Comparison of ENCODE assay signal across 19 cellular contexts in the genomic region with DNA sequence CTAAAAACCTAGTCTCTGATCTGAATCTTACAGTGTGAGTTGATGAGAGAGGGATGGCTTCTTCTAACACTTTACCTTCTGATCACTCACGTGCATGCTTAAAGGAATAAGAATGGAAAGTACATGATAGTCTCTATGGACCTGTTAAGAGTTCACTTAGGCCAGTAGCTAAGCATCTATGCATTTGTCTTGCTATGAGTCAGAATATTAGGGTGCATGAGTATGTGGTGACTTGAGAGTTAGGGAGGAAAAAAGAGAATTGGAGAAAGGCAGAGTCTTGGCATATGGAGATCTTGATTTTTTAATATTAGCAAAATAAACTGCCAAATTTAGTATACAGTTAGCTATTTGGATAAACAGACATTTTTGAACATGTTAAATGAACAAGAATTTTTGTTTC.
A peak's percentile ranks its signal among the peaks of the same experiment; 100 is the strongest.
DNase-seq lines count a peak whose midpoint lies in the region; ATAC-seq, FAIRE-seq and TF ChIP-seq lines count a peak whose summit lies in the region.
"Had no signal": no experiment of that assay in that cellular context is flagged by ENCODE, and none has a peak within 500 bp of the region (broad histone marks: within the 10 kb centered on the region; RNA-seq: fewer than 3 reads in every experiment).

No MANE protein-coding gene starts in this region.

- no peak overlapping the region; the same call in 1 of the 2 replicates for H3K18ac ChIP-seq in IMR-90 (ENCODE audit: low read depth, low read length)

- H4K8ac ChIP-seq in IMR-90 (ENCODE audit: low read depth in 2 of 2, low read length in 2 of 2), result no peak overlapping the region

- DNase-seq in AG10803 (ENCODE audit: low read depth), result peak; percentile 1
- peak; percentile 53 for DNase-seq in IMR-90
- DNase-seq in amniotic epithelial cell (ENCODE audit: low read depth), result peak; percentile 14
- DNase-seq in foreskin keratinocyte, result peak in 1 of 2 donors; percentile 19
- no peak for DNase-seq in right atrium auricular region (ENCODE audit: low spot score)
- no peak for DNase-seq in D721Med (ENCODE audit: insufficient read length, low spot score)
- no peak for DNase-seq in activated T-cell treated with anti-CD3 and anti-CD28 coated beads, Interleukin-2, amount 50 U/mL, for 4 hours
- DNase-seq in NCI-H526 treated with DMSO at 0.1 percent for 48 hours (lab: John Stamatoyannopoulos, UW), result no peak
- DNase-seq: Karpas-422, MG63, NCI-H1048, NCI-H1436, NCI-H1930, NCI-H69, Peyer's patch, SHP77 had no signal

- no peak overlapping the region for H3K9ac ChIP-seq in IMR-90 (ENCODE audit: low read depth, low read length)

- H3K9me3 ChIP-seq in IMR-90 (ENCODE audit: control insufficient read depth, insufficient read depth, low read length), result no peaks in the 10 kb centered on the region
- H3K9me3 ChIP-seq in right atrium auricular region, result no peaks in the 10 kb centered on the region
- H3K9me3 ChIP-seq: MG63, Peyer's patch had no signal

- no CpG with 5 or more reads among the region's 1 CpG for WGBS in IMR-90 (ENCODE audit: extremely low coverage in 2 of 2, insufficient read length in 1 of 2), 2 experiments

- H3K14ac ChIP-seq in IMR-90 (replicated peaks; ENCODE audit: low read depth, low read length), result no peak overlapping the region

- no peak overlapping the region for H4K91ac ChIP-seq in IMR-90 (ENCODE audit: insufficient read depth, low read depth, low read length)

- no peak overlapping the region for H3K4me3 Mint-ChIP-seq in activated T-cell treated with anti-CD3 and anti-CD28 coated beads, Interleukin-2, amount 50 U/mL, for 4 hours

- H3K4ac ChIP-seq in IMR-90 (ENCODE audit: low read depth, low read length), result no peak overlapping the region

- no peaks in the 10 kb centered on the region for H3K4me1 Mint-ChIP-seq in activated T-cell treated with anti-CD3 and anti-CD28 coated beads, Interleukin-2, amount 50 U/mL, for 4 hours (ENCODE audit: low read depth)

- H3K27ac ChIP-seq in IMR-90 (ENCODE audit: insufficient read depth, low read length), result no peak overlapping the region
- H3K27ac ChIP-seq in foreskin keratinocyte, result no peak overlapping the region
- H3K27ac ChIP-seq in right atrium auricular region, result no peak overlapping the region
- H3K27ac ChIP-seq: 22Rv1, Peyer's patch, SK-N-MC had no signal

- no peak overlapping the region for H2AK5ac ChIP-seq in IMR-90 (ENCODE audit: low read depth, low read length)

- H2BK20ac ChIP-seq in IMR-90 (ENCODE audit: low read depth, low read length), result no peak overlapping the region

- H3K9me1 ChIP-seq in IMR-90 (ENCODE audit: insufficient read depth, low read length), result no peaks in the 10 kb centered on the region

- H3K36me3 Mint-ChIP-seq in activated T-cell treated with anti-CD3 and anti-CD28 coated beads, Interleukin-2, amount 50 U/mL, for 4 hours (ENCODE audit: insufficient read depth), result no peaks in the 10 kb centered on the region

- H3K36me3 ChIP-seq in IMR-90 (ENCODE audit: control insufficient read depth, insufficient read depth, low read length), result no peaks in the 10 kb centered on the region
- H3K36me3 ChIP-seq in right atrium auricular region, result no peaks in the 10 kb centered on the region
- H3K36me3 ChIP-seq: MG63, Peyer's patch had no signal

- no peak for FAIRE-seq in D721Med (lab: Jason Lieb, UNC)
- FAIRE-seq: GM12891 had no signal

- H4K20me1 ChIP-seq in IMR-90 (ENCODE audit: insufficient read depth, low read length), result no peaks in the 10 kb centered on the region

- TF ChIP-seq RAD21 in IMR-90 (IDR thresholded peaks at IDR 0.05; ENCODE audit: low read length), result no peak

- H3K56ac ChIP-seq in IMR-90 (ENCODE audit: extremely low read depth, insufficient read depth, low read length), result no peak overlapping the region

- no peak overlapping the region for H4K5ac ChIP-seq in IMR-90 (ENCODE audit: low read depth, low read length)

- H2AFZ ChIP-seq in IMR-90 (replicated peaks; ENCODE audit: low read length, poor library complexity), result no peak overlapping the region

- TF ChIP-seq POLR2A in IMR-90 (IDR thresholded peaks at IDR 0.05; ENCODE audit: low read depth, low read length), result no peak

- in situ Hi-C loops in IMR-90 (cut with MboI; ENCODE audit: low sequenced_read_pairs), result no loop called here

- peak; percentile 29; the same call in 1 of the 2 replicates for ATAC-seq in IMR-90 (ENCODE audit: low read depth)
- ATAC-seq in foreskin keratinocyte, result peak; percentile 87
- ATAC-seq in activated T-cell treated with anti-CD3 and anti-CD28 coated beads, Interleukin-2, amount 50 U/mL, for 4 hours, result no peak

- no peaks in the 10 kb centered on the region for H3K27me3 Mint-ChIP-seq in activated T-cell treated with anti-CD3 and anti-CD28 coated beads, Interleukin-2, amount 50 U/mL, for 4 hours (ENCODE audit: low read depth)

- H3K79me1 ChIP-seq in IMR-90 (ENCODE audit: low read depth in 1 of 2, low read length in 2 of 2), result no peaks in the 10 kb centered on the region

- CTCF ChIA-PET in IMR-90 (lab: Yijun Ruan, JAX), result no interaction called here

- intact Hi-C loops in IMR-90 (cut with micrococcal nuclease), result no loop called here

- POLR2A ChIA-PET in IMR-90 (lab: Charles Lee; ENCODE audit: unreplicated experiment), result no interaction called here

- TF ChIP-seq CTCF in AG10803 (conservative IDR thresholded peaks at IDR 0.05; ENCODE audit: low read length), result no peak
- TF ChIP-seq CTCF in IMR-90 (conservative IDR thresholded peaks at IDR 0.05; ENCODE audit: low read depth, low read length), result no peak
- no peak for TF ChIP-seq CTCF in foreskin keratinocyte (conservative IDR thresholded peaks at IDR 0.05)
- no peak for TF ChIP-seq CTCF in right atrium auricular region (IDR thresholded peaks at IDR 0.05)
- TF ChIP-seq CTCF in D721Med (IDR thresholded peaks at IDR 0.05; ENCODE audit: insufficient read depth, missing control alignments), result no peak

- H3K23ac ChIP-seq in IMR-90 (ENCODE audit: low read depth, low read length), result no peak overlapping the region

- no peak overlapping the region for H2BK15ac ChIP-seq in IMR-90 (ENCODE audit: low read depth, low read length)

- H3K27me3 ChIP-seq in IMR-90 (ENCODE audit: control insufficient read depth, insufficient read depth, low read length), result no peaks in the 10 kb centered on the region
- H3K27me3 ChIP-seq in foreskin keratinocyte, result no peaks in the 10 kb centered on the region
- H3K27me3 ChIP-seq in right atrium auricular region, result no peaks in the 10 kb centered on the region
- H3K27me3 ChIP-seq: MG63, Peyer's patch had no signal

- no peak overlapping the region for H2AK9ac ChIP-seq in IMR-90 (replicated peaks; ENCODE audit: low read depth, low read length, poor library complexity)

- dilution Hi-C loops in IMR-90 (cut with HindIII; ENCODE audit: low sequenced_read_pairs, unreplicated experiment), result no loop called here

- H2BK120ac ChIP-seq in IMR-90 (ENCODE audit: low read depth, low read length), result no peak overlapping the region

- H2BK5ac ChIP-seq in IMR-90 (ENCODE audit: low read depth, low read length, poor library complexity, severe bottlenecking), result no peak overlapping the region

- H3K4me2 ChIP-seq in IMR-90 (ENCODE audit: low read depth, low read length), result no peak overlapping the region

- H3K4me3 ChIP-seq in AG10803 (ENCODE audit: low read length) (no peak overlapping the region), IMR-90 (ENCODE audit: insufficient read depth, low read depth, low read length) (no peak overlapping the region), right atrium auricular region (no peak overlapping the region)
- H3K4me3 ChIP-seq: MG63, Peyer's patch, SK-N-MC had no signal

- H3K4me1 ChIP-seq in IMR-90 (ENCODE audit: control insufficient read depth, insufficient read depth, low read length) (no peaks in the 10 kb centered on the region), foreskin keratinocyte (peaks cover 17% of the 10 kb centered on the region), right atrium auricular region (no peaks in the 10 kb centered on the region)
- H3K4me1 ChIP-seq: Peyer's patch had no signal

- no peaks in the 10 kb centered on the region for H3K9me3 Mint-ChIP-seq in activated T-cell treated with anti-CD3 and anti-CD28 coated beads, Interleukin-2, amount 50 U/mL, for 4 hours

- no TSS peak for BruUV-seq in IMR-90 (replicated peaks; lab: Mats Ljungman, UMichigan)

TF ChIP-seq in IMR-90, 13 proteins besides CTCF, POLR2A, EP300 and RAD21:
- TF ChIP-seq CEBPB (IDR thresholded peaks at IDR 0.05; ENCODE audit: low read depth, low read length), result no peak
- no peak for TF ChIP-seq RFX5 (IDR thresholded peaks at IDR 0.05; ENCODE audit: low read depth, low read length)
- no peak for TF ChIP-seq CHD1 (IDR thresholded peaks at IDR 0.05; ENCODE audit: low read depth, low read length)
- no peak for TF ChIP-seq NFE2L2 (IDR thresholded peaks at IDR 0.05; ENCODE audit: low read depth, low read length)
- TF ChIP-seq RCOR1 (IDR thresholded peaks at IDR 0.05; ENCODE audit: insufficient replicate concordance, low read length), result no peak
- TF ChIP-seq MAFK (IDR thresholded peaks at IDR 0.05; ENCODE audit: low read depth, low read length), result no peak
- TF ChIP-seq, protein P1, sequence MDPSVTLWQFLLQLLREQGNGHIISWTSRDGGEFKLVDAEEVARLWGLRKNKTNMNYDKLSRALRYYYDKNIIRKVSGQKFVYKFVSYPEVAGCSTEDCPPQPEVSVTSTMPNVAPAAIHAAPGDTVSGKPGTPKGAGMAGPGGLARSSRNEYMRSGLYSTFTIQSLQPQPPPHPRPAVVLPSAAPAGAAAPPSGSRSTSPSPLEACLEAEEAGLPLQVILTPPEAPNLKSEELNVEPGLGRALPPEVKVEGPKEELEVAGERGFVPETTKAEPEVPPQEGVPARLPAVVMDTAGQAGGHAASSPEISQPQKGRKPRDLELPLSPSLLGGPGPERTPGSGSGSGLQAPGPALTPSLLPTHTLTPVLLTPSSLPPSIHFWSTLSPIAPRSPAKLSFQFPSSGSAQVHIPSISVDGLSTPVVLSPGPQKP (IDR thresholded peaks at IDR 0.05; ENCODE audit: borderline replicate concordance, low read depth, low read length), result no peak
- no peak for TF ChIP-seq BHLHE40 (IDR thresholded peaks at IDR 0.05; ENCODE audit: low read depth, low read length)
- TF ChIP-seq FOS (IDR thresholded peaks at IDR 0.05; ENCODE audit: low read depth, low read length), result no peak
- TF ChIP-seq MXI1 (IDR thresholded peaks at IDR 0.05; ENCODE audit: borderline replicate concordance, low read depth, low read length), result no peak
- no peak for TF ChIP-seq MAZ (IDR thresholded peaks at IDR 0.05; ENCODE audit: borderline replicate concordance, low read depth, low read length)
- TF ChIP-seq SMC3 (IDR thresholded peaks at IDR 0.05; ENCODE audit: low read depth, low read length), result no peak
- TF ChIP-seq, protein P2, sequence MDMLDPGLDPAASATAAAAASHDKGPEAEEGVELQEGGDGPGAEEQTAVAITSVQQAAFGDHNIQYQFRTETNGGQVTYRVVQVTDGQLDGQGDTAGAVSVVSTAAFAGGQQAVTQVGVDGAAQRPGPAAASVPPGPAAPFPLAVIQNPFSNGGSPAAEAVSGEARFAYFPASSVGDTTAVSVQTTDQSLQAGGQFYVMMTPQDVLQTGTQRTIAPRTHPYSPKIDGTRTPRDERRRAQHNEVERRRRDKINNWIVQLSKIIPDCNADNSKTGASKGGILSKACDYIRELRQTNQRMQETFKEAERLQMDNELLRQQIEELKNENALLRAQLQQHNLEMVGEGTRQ (IDR thresholded peaks at IDR 0.05; ENCODE audit: low read depth, low read length), result no peak
TF ChIP-seq in IMR-90: peak in this region for 0.

Comparison
In these comparisons a context has a peak if more than half of its experiments do, and no peak if none do; other contexts are left out.
1. DNase-seq: peak in AG10803 (single experiment), IMR-90 (single experiment) and amniotic epithelial cell (single experiment); none in right atrium auricular region (single experiment), D721Med (single experiment), activated T-cell treated with anti-CD3 and anti-CD28 coated beads, Interleukin-2, amount 50 U/mL, for 4 hours (single experiment) and NCI-H526 treated with DMSO at 0.1 percent for 48 hours (single experiment).
2. ATAC-seq: peak in IMR-90 (single experiment) and foreskin keratinocyte (single experiment); none in activated T-cell treated with anti-CD3 and anti-CD28 coated beads, Interleukin-2, amount 50 U/mL, for 4 hours (0 of 2).